In the genomic region with DNA sequence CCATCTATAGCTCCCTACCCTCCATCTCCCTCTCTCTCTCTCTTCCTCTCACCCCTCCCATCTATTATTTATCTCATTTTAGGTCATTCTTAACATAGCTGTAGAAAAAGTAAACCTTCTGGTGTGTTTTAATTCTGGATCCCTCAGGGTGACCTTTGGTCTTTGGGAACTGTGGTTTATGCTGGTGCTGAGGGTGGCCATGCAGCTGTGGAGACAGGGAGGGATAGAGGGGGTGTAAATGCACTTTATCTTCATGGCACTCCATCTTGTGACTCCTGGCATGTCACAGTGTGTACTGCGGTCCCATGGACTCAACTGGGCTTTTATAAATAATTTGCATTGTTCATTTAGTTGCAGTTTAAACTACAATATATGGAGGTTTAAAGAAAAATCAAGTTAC, we compare ENCODE assay signal across 34 cellular contexts.
"Had no signal": no experiment of that assay in that cellular context is flagged by ENCODE, and none has a peak within 500 bp of the region (broad histone marks: within the 10 kb centered on the region; RNA-seq: fewer than 3 reads in every experiment).

No MANE protein-coding gene starts in this region.

- H3K4me3 Mint-ChIP-seq: activated B cell treated with CpG ODN at 0.5 μM for 24 hours; activated CD4-positive, alpha-beta T cell treated with anti-CD3 and anti-CD28 coated beads, Interleukin-2, amount 10 ng/mL, durations not matched to agents 7 days and 5 days; activated CD8-positive, alpha-beta memory T cell treated with anti-CD3 and anti-CD28 coated beads, Interleukin-2, amount 10 ng/mL, durations not matched to agents 7 days and 5 days; activated CD8-positive, alpha-beta T cell treated with anti-CD3 and anti-CD28 coated beads, Interleukin-2, amount 10 ng/mL, durations not matched to agents 7 days and 5 days; activated naive CD4-positive, alpha-beta T cell treated with anti-CD3 and anti-CD28 coated beads, Interleukin-2, amount 10 ng/mL, durations not matched to agents 7 days and 5 days; activated naive CD8-positive, alpha-beta T cell treated with anti-CD3 and anti-CD28 coated beads, Interleukin-2, amount 10 ng/mL, durations not matched to agents 7 days and 5 days; activated T-helper 1 cell treated with anti-CD3 and anti-CD28 coated beads, Interleukin-12 subunit alpha, Interleukin-12 subunit beta, Interleukin-2, Interleukin-4 antibody, amounts not matched to agents 30 ng/mL and 10 ng/mL and 1 ng/mL, durations not matched to agents 14 hours and 24 hours and 36 hours; central memory CD8-positive, alpha-beta T cell; effector memory CD8-positive, alpha-beta T cell; T-helper 17 cell; T-helper 2 cell treated with Interferon-gamma antibody and Interleukin-4, amounts not matched to agents 5 μg/mL and 100 μg/mL, for 36 hours had no signal

- H3K27ac Mint-ChIP-seq: activated B cell treated with CpG ODN at 0.5 μM for 24 hours; activated CD4-positive, alpha-beta T cell treated with anti-CD3 and anti-CD28 coated beads, Interleukin-2, amount 10 ng/mL, durations not matched to agents 7 days and 5 days; activated CD8-positive, alpha-beta memory T cell treated with anti-CD3 and anti-CD28 coated beads, Interleukin-2, amount 10 ng/mL, durations not matched to agents 7 days and 5 days; activated CD8-positive, alpha-beta T cell treated with anti-CD3 and anti-CD28 coated beads, Interleukin-2, amount 10 ng/mL, durations not matched to agents 7 days and 5 days; activated naive CD4-positive, alpha-beta T cell treated with anti-CD3 and anti-CD28 coated beads, Interleukin-2, amount 10 ng/mL, durations not matched to agents 7 days and 5 days; activated naive CD4-positive, alpha-beta T cell treated with anti-CD3 and anti-CD28 coated beads, Interleukin-2, amount 50 U/mL, for 72 hours; activated naive CD8-positive, alpha-beta T cell treated with anti-CD3 and anti-CD28 coated beads, Interleukin-2, amount 10 ng/mL, durations not matched to agents 7 days and 5 days; activated T-helper 1 cell treated with anti-CD3 and anti-CD28 coated beads, Interleukin-12 subunit alpha, Interleukin-12 subunit beta, Interleukin-2, Interleukin-4 antibody, amounts not matched to agents 30 ng/mL and 10 ng/mL and 1 ng/mL, durations not matched to agents 14 hours and 24 hours and 36 hours; effector memory CD8-positive, alpha-beta T cell; T-helper 17 cell; T-helper 2 cell treated with Interferon-gamma antibody and Interleukin-4, amounts not matched to agents 5 μg/mL and 100 μg/mL, for 36 hours had no signal

- H3K9me3 Mint-ChIP-seq: activated B cell treated with CpG ODN at 0.5 μM for 24 hours; activated naive CD4-positive, alpha-beta T cell treated with anti-CD3 and anti-CD28 coated beads, Interleukin-2, amount 10 ng/mL, durations not matched to agents 7 days and 5 days; central memory CD8-positive, alpha-beta T cell; effector memory CD8-positive, alpha-beta T cell had no signal

- H3K4me3 ChIP-seq: ascending aorta, esophagus muscularis mucosa, gastroesophageal sphincter, heart right ventricle had no signal

- H3K27me3 ChIP-seq: ascending aorta, brain microvascular endothelial cell, esophagus muscularis mucosa, gastroesophageal sphincter had no signal

- FAIRE-seq: bronchial epithelial cell, colon had no signal

- H3K27me3 Mint-ChIP-seq: activated CD4-positive, alpha-beta T cell treated with anti-CD3 and anti-CD28 coated beads, Interleukin-2, amount 10 ng/mL, durations not matched to agents 7 days and 5 days; activated CD8-positive, alpha-beta memory T cell treated with anti-CD3 and anti-CD28 coated beads, Interleukin-2, amount 10 ng/mL, durations not matched to agents 7 days and 5 days; activated naive CD4-positive, alpha-beta T cell treated with anti-CD3 and anti-CD28 coated beads, Interleukin-2, amount 10 ng/mL, durations not matched to agents 7 days and 5 days; activated naive CD8-positive, alpha-beta T cell treated with anti-CD3 and anti-CD28 coated beads, Interleukin-2, amount 10 ng/mL, durations not matched to agents 7 days and 5 days; central memory CD8-positive, alpha-beta T cell; effector memory CD8-positive, alpha-beta T cell; T-helper 17 cell had no signal

- DNase-seq: activated B cell treated with CpG ODN at 0.5 μM for 24 hours; activated CD4-positive, alpha-beta T cell treated with anti-CD3 and anti-CD28 coated beads, Interleukin-2, amount 10 ng/mL, durations not matched to agents 7 days and 5 days; activated CD4-positive, alpha-beta T cell treated with anti-CD3 and anti-CD28 coated beads, Interleukin-2, amount 50 U/mL, for 4 hours; activated CD8-positive, alpha-beta memory T cell treated with anti-CD3 and anti-CD28 coated beads, Interleukin-2, amount 10 ng/mL, durations not matched to agents 7 days and 5 days; activated CD8-positive, alpha-beta memory T cell treated with anti-CD3 and anti-CD28 coated beads, Interleukin-2, amount 50 U/mL, for 4 hours; activated CD8-positive, alpha-beta T cell treated with anti-CD3 and anti-CD28 coated beads, Interleukin-2, amount 10 ng/mL, durations not matched to agents 7 days and 5 days; activated gamma-delta T cell; activated naive CD4-positive, alpha-beta T cell; activated naive CD4-positive, alpha-beta T cell treated with anti-CD3 and anti-CD28 coated beads, Interleukin-2, amount 10 ng/mL, durations not matched to agents 7 days and 5 days; activated naive CD8-positive, alpha-beta T cell treated with anti-CD3 and anti-CD28 coated beads, Interleukin-2, amount 10 ng/mL, durations not matched to agents 7 days and 5 days; activated T-cell treated with anti-CD3 and anti-CD28 coated beads, Interleukin-2, amount 50 U/mL, for 1 hour; activated T-cell treated with anti-CD3 and anti-CD28 coated beads, Interleukin-2, amount 50 U/mL, for 48 hours; brain microvascular endothelial cell; cortex of kidney; dermis blood vessel endothelial cell; effector CD4-positive, alpha-beta T cell; effector memory CD8-positive, alpha-beta T cell; erythroblast; foreskin melanocyte; heart right ventricle; T-helper 1 cell; T-helper 17 cell; T1000; WERI-Rb-1 had no signal

- H3K36me3 Mint-ChIP-seq: activated naive CD4-positive, alpha-beta T cell treated with anti-CD3 and anti-CD28 coated beads, Interleukin-2, amount 10 ng/mL, durations not matched to agents 7 days and 5 days; activated naive CD8-positive, alpha-beta T cell treated with anti-CD3 and anti-CD28 coated beads, Interleukin-2, amount 10 ng/mL, durations not matched to agents 7 days and 5 days had no signal

- ATAC-seq: activated CD4-positive, CD25-positive, alpha-beta regulatory T cell treated with anti-CD3 and anti-CD28 coated beads, Interleukin-2, amount 50 U/mL, for 24 hours; activated CD8-positive, alpha-beta memory T cell treated with anti-CD3 and anti-CD28 coated beads, Interleukin-2, amount 10 ng/mL, durations not matched to agents 7 days and 5 days; activated CD8-positive, alpha-beta T cell treated with anti-CD3 and anti-CD28 coated beads, Interleukin-2, amount 10 ng/mL, durations not matched to agents 7 days and 5 days; activated naive CD4-positive, alpha-beta T cell treated with anti-CD3 and anti-CD28 coated beads, Interleukin-2, amount 50 U/mL, for 72 hours; effector memory CD8-positive, alpha-beta T cell; gastroesophageal sphincter; heart right ventricle; T-helper 17 cell had no signal

- H3K4me1 Mint-ChIP-seq: activated B cell treated with CpG ODN at 0.5 μM for 24 hours; activated naive CD4-positive, alpha-beta T cell treated with anti-CD3 and anti-CD28 coated beads, Interleukin-2, amount 10 ng/mL, durations not matched to agents 7 days and 5 days; central memory CD8-positive, alpha-beta T cell; T-helper 17 cell had no signal

- H3K27ac ChIP-seq: ascending aorta, brain microvascular endothelial cell, esophagus muscularis mucosa, gastroesophageal sphincter, heart right ventricle, WERI-Rb-1 had no signal

- H3K9me3 ChIP-seq: ascending aorta, esophagus muscularis mucosa, gastroesophageal sphincter, heart right ventricle had no signal

- H3K4me1 ChIP-seq: ascending aorta, esophagus muscularis mucosa, gastroesophageal sphincter had no signal

- H3K36me3 ChIP-seq: ascending aorta, brain microvascular endothelial cell, esophagus muscularis mucosa, gastroesophageal sphincter, heart right ventricle, WERI-Rb-1 had no signal
